In genomic region chr1:96966536-96967138, GRCh38 we compare ENCODE assay signal across 8 cellular contexts.
DNase-seq lines count a peak whose midpoint lies in the region; TF ChIP-seq lines count a peak whose summit lies in the region.

No MANE protein-coding gene starts in this region.

- in situ Hi-C loops in GM23248 (cut with MboI) = loop anchor here (25.0 kb wide), 2 partner anchors 1096 to 1496 kb away; no protein-coding TSS in a partner anchor

- H3K4me2 ChIP-seq in GM23248 (ENCODE audit: unreplicated experiment) = no peak overlapping the region

- DNase-seq in GM03348 (ENCODE audit: low spot score) (peak; percentile 82), GM23248 (peak; percentile 64), SJCRH30 (peak; percentile 56 to 84), globus pallidus (ENCODE audit: low spot score) (peak; percentile 76), pons (ENCODE audit: low spot score) (peak; percentile 73), ureter (ENCODE audit: low spot score) (peak; percentile 78)
- DNase-seq in activated naive CD4-positive, alpha-beta T cell (lab: John Stamatoyannopoulos, UW) = peak; percentile 25 to 62 (median 38)

- H2AFZ ChIP-seq in GM23248 = no peak overlapping the region

- H3K36me3 ChIP-seq in GM23248 (ENCODE audit: low read depth) = no peaks in the 10 kb centered on the region
- no peaks in the 10 kb centered on the region for H3K36me3 ChIP-seq in SJCRH30

- H3F3A ChIP-seq in GM23248 (ENCODE audit: insufficient read depth) = no peaks in the 10 kb centered on the region

- no peaks in the 10 kb centered on the region for H3K79me2 ChIP-seq in GM23248 (ENCODE audit: insufficient read depth)

- 71 to 74% methylated on average over 15 of the region's 15 CpGs for WGBS in GM23248 (ENCODE audit: low coverage in 1 of 2, low lambda C conversion rate in 2 of 2, missing lambda C conversion rate in 2 of 2), 2 experiments

- H3K4me3 ChIP-seq in GM23248 = no peak overlapping the region
- H3K4me3 ChIP-seq in SJCRH30 = peak overlapping the region; percentile 32

- H3K9me3 ChIP-seq in GM23248 (ENCODE audit: low read depth) (no peaks in the 10 kb centered on the region), SJCRH30 (replicated peaks) (no peaks in the 10 kb centered on the region)

- TF ChIP-seq CTCF in LNCAP (IDR thresholded peaks at IDR 0.05) = peak; percentile 90

- H3K4me1 ChIP-seq in GM23248 (ENCODE audit: insufficient read depth) = peaks cover 8% of the 10 kb centered on the region; the same call in 1 of the 2 replicates
- no peaks in the 10 kb centered on the region for H3K4me1 ChIP-seq in SJCRH30

- H3K27me3 ChIP-seq in GM23248 (replicated peaks; ENCODE audit: insufficient read depth) = no peaks in the 10 kb centered on the region
- H3K27me3 ChIP-seq in SJCRH30 = no peaks in the 10 kb centered on the region

- H3K9ac ChIP-seq in GM23248 = no peak overlapping the region

- H3K27ac ChIP-seq in GM23248 (no peak overlapping the region), SJCRH30 (no peak overlapping the region)

- H3K9me2 ChIP-seq in GM23248 (ENCODE audit: insufficient read depth) = no peaks in the 10 kb centered on the region

- no peaks in the 10 kb centered on the region for H4K20me1 ChIP-seq in GM23248 (ENCODE audit: insufficient read depth)
